In the genomic region with DNA sequence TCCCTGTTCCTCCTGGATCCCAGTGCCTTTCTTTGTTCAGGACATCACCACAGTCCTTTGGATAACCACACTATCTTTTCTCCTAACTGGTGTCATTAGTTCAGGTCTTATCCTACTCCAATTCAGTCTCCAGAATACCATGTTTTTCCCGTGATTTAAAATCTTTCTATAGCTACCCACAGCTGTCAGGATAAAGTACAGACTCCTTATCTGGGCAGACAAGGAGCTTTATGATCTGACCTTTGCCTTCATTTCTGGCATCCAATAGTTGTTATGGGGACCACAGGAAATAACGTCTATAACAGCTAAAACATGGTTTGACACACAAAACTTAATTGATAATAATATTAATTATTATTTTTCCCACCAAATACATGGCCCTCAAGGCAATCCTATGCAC, we compare ENCODE assay signal across 2 cellular contexts.
TF ChIP-seq lines count a peak whose summit lies in the region.

No MANE protein-coding gene starts in this region.

TF ChIP-seq in endothelial cell of umbilical vein, 7 proteins besides CTCF, POLR2A, EP300 and RAD21 (continued from another document):
- TF ChIP-seq POLR2AphosphoS5 (IDR thresholded peaks at IDR 0.05; ENCODE audit: insufficient read depth, low read depth, low read length) (no peak), GATA2 (IDR thresholded peaks at IDR 0.05; ENCODE audit: insufficient read depth, insufficient read length, low read depth, low read length) (no peak)

TF ChIP-seq in SK-N-SH, 30 proteins besides CTCF, POLR2A, EP300 and RAD21 (continued from another document):
- TF ChIP-seq NRF1 (IDR thresholded peaks at IDR 0.05; ENCODE audit: low read depth, low read length) (no peak), GABPA (IDR thresholded peaks at IDR 0.05; ENCODE audit: low read depth) (no peak), FOXJ3 (CRISPR knock-in tag; IDR thresholded peaks at IDR 0.05) (no peak), SIN3A (IDR thresholded peaks at IDR 0.05; ENCODE audit: borderline replicate concordance, low read depth, low read length) (no peak), POLR2AphosphoS5 (IDR thresholded peaks at IDR 0.05; ENCODE audit: low read depth, low read length) (no peak), YY1 (IDR thresholded peaks at IDR 0.05; ENCODE audit: low read depth) (no peak), RXRA (IDR thresholded peaks at IDR 0.05; ENCODE audit: borderline replicate concordance, low read depth) (no peak)
- TF ChIP-seq, protein P1, sequence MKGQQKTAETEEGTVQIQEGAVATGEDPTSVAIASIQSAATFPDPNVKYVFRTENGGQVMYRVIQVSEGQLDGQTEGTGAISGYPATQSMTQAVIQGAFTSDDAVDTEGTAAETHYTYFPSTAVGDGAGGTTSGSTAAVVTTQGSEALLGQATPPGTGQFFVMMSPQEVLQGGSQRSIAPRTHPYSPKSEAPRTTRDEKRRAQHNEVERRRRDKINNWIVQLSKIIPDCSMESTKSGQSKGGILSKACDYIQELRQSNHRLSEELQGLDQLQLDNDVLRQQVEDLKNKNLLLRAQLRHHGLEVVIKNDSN (IDR thresholded peaks at IDR 0.05; ENCODE audit: borderline replicate concordance, low read depth), result no peak
- TF ChIP-seq, protein P2, sequence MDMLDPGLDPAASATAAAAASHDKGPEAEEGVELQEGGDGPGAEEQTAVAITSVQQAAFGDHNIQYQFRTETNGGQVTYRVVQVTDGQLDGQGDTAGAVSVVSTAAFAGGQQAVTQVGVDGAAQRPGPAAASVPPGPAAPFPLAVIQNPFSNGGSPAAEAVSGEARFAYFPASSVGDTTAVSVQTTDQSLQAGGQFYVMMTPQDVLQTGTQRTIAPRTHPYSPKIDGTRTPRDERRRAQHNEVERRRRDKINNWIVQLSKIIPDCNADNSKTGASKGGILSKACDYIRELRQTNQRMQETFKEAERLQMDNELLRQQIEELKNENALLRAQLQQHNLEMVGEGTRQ (IDR thresholded peaks at IDR 0.05; ENCODE audit: borderline replicate concordance, low read depth, low read length), result no peak
- TF ChIP-seq, protein P3, sequence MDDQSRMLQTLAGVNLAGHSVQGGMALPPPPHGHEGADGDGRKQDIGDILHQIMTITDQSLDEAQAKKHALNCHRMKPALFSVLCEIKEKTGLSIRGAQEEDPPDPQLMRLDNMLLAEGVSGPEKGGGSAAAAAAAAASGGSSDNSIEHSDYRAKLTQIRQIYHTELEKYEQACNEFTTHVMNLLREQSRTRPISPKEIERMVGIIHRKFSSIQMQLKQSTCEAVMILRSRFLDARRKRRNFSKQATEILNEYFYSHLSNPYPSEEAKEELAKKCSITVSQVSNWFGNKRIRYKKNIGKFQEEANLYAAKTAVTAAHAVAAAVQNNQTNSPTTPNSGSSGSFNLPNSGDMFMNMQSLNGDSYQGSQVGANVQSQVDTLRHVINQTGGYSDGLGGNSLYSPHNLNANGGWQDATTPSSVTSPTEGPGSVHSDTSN (IDR thresholded peaks at IDR 0.05), result no peak
TF ChIP-seq in SK-N-SH: peak in this region for 0.
